Comparison of ENCODE assay signal across 23 cellular contexts in genomic region chr6:21061892-21062291, GRCh38.
"Had no signal": no experiment of that assay in that cellular context is flagged by ENCODE, and none has a peak within 500 bp of the region (broad histone marks: within the 10 kb centered on the region; RNA-seq: fewer than 3 reads in every experiment).

No MANE protein-coding gene starts in this region.

- ATAC-seq: activated CD8-positive, alpha-beta memory T cell treated with anti-CD3 and anti-CD28 coated beads, Interleukin-2, amount 10 ng/mL, durations not matched to agents 7 days and 5 days; T-helper 17 cell had no signal

- H3K27me3 Mint-ChIP-seq: activated B cell treated with CpG ODN at 0.5 μM for 24 hours; activated CD4-positive, alpha-beta T cell treated with anti-CD3 and anti-CD28 coated beads, Interleukin-2, amount 10 ng/mL, durations not matched to agents 24 days and 14 days; activated CD8-positive, alpha-beta memory T cell treated with anti-CD3 and anti-CD28 coated beads, Interleukin-2, amount 10 ng/mL, durations not matched to agents 7 days and 5 days; activated naive CD4-positive, alpha-beta T cell treated with anti-CD3 and anti-CD28 coated beads, Interleukin-2, amount 50 U/mL, for 24 hours; activated T-cell treated with anti-CD3 and anti-CD28 coated beads, Interleukin-2, amount 50 U/mL, for 24 hours; T-helper 17 cell had no signal

- H3K27ac Mint-ChIP-seq: activated B cell treated with CpG ODN at 0.5 μM for 24 hours; activated CD4-positive, alpha-beta T cell treated with anti-CD3 and anti-CD28 coated beads, Interleukin-2, amount 10 ng/mL, durations not matched to agents 24 days and 14 days; activated CD8-positive, alpha-beta memory T cell treated with anti-CD3 and anti-CD28 coated beads, Interleukin-2, amount 10 ng/mL, durations not matched to agents 7 days and 5 days; activated naive CD4-positive, alpha-beta T cell treated with anti-CD3 and anti-CD28 coated beads, Interleukin-2, amount 50 U/mL, for 24 hours; activated T-cell treated with anti-CD3 and anti-CD28 coated beads, Interleukin-2, amount 50 U/mL, for 24 hours; activated T-helper 1 cell treated with anti-CD3 and anti-CD28 coated beads, Interleukin-12 subunit alpha, Interleukin-12 subunit beta, Interleukin-2, Interleukin-4 antibody, amounts not matched to agents 30 ng/mL and 10 ng/mL and 1 ng/mL, durations not matched to agents 14 hours and 24 hours and 36 hours; T-helper 17 cell had no signal

- H3K4me1 ChIP-seq: breast epithelium had no signal

- H3K27me3 ChIP-seq: breast epithelium had no signal

- H3K27ac ChIP-seq: breast epithelium had no signal

- H3K4me1 Mint-ChIP-seq: activated B cell treated with CpG ODN at 0.5 μM for 24 hours; activated CD4-positive, alpha-beta T cell treated with anti-CD3 and anti-CD28 coated beads, Interleukin-2, amount 10 ng/mL, durations not matched to agents 24 days and 14 days; activated CD8-positive, alpha-beta memory T cell treated with anti-CD3 and anti-CD28 coated beads, Interleukin-2, amount 10 ng/mL, durations not matched to agents 7 days and 5 days; activated naive CD4-positive, alpha-beta T cell treated with anti-CD3 and anti-CD28 coated beads, Interleukin-2, amount 50 U/mL, for 24 hours had no signal

- H3K4me3 ChIP-seq: breast epithelium had no signal

- H3K36me3 ChIP-seq: breast epithelium had no signal

- H3K4me3 Mint-ChIP-seq: activated B cell treated with CpG ODN at 0.5 μM for 24 hours; activated CD4-positive, alpha-beta T cell treated with anti-CD3 and anti-CD28 coated beads, Interleukin-2, amount 10 ng/mL, durations not matched to agents 24 days and 14 days; activated CD8-positive, alpha-beta memory T cell treated with anti-CD3 and anti-CD28 coated beads, Interleukin-2, amount 10 ng/mL, durations not matched to agents 7 days and 5 days; activated naive CD4-positive, alpha-beta T cell treated with anti-CD3 and anti-CD28 coated beads, Interleukin-2, amount 50 U/mL, for 24 hours; activated T-cell treated with anti-CD3 and anti-CD28 coated beads, Interleukin-2, amount 50 U/mL, for 24 hours; activated T-helper 1 cell treated with anti-CD3 and anti-CD28 coated beads, Interleukin-12 subunit alpha, Interleukin-12 subunit beta, Interleukin-2, Interleukin-4 antibody, amounts not matched to agents 30 ng/mL and 10 ng/mL and 1 ng/mL, durations not matched to agents 14 hours and 24 hours and 36 hours; T-helper 17 cell had no signal

- DNase-seq: activated B cell treated with CpG ODN at 0.5 μM for 24 hours; activated CD4-positive, alpha-beta T cell treated with anti-CD3 and anti-CD28 coated beads for 1 hour; activated CD4-positive, alpha-beta T cell treated with anti-CD3 and anti-CD28 coated beads, Interleukin-2, amount 10 ng/mL, durations not matched to agents 24 days and 14 days; activated CD4-positive, alpha-beta T cell treated with anti-CD3 and anti-CD28 coated beads, Interleukin-2, amount 50 U/mL, for 48 hours; activated CD8-positive, alpha-beta memory T cell treated with anti-CD3 and anti-CD28 coated beads, Interleukin-2, amount 10 ng/mL, durations not matched to agents 7 days and 5 days; activated effector memory CD4-positive, alpha-beta T cell treated with Interleukin-2 at 50 U/mL for 16 hours; activated naive CD4-positive, alpha-beta T cell; activated T-cell treated with anti-CD3 and anti-CD28 coated beads, Interleukin-2, amount 50 U/mL, for 24 hours; aorta; caudate nucleus; Karpas-422; NCI-H1694; NCI-H2029; NCI-H2107; NCI-H2171 treated with DMSO at 0.1 percent for 48 hours; NCI-H226; NCI-H526; SHP77 treated with DMSO at 0.1 percent for 48 hours; T-helper 17 cell; T-helper 9 cell had no signal
